8 cellular contexts compared by ENCODE assay signal in genomic region chr19:48321622-48322591, GRCh38. TPM values are rescaled to one million over a fixed set of nuclear protein-coding genes. Genes with fewer than 3 reads are reported as not detected.
DNase-seq lines count a peak whose midpoint lies in the region; ATAC-seq and TF ChIP-seq lines count a peak whose summit lies in the region.

No MANE protein-coding gene starts in this region.

- ATAC-seq in HG02610 (IDR thresholded peaks at IDR 0.05; ENCODE audit: unreplicated experiment) (peak; percentile 61), omental fat pad (ENCODE audit: low FRiP score) (peak; percentile 80)

- CTCF ChIA-PET in GM10248 (lab: Yijun Ruan, JAX): interaction anchor here (0.6 to 14.9 kb wide), 13 partner anchors 11 to 262 kb away, joined by 3 to 248 read pairs (median 4); partner anchors contain the start of genes KDELR1, PLA2G4C, SYNGR4 and TMEM143

- no peak for TF ChIP-seq CTCF in GM10248 (IDR thresholded peaks at IDR 0.05; ENCODE audit: control extremely low read depth, extremely low read depth, low read depth, missing control alignments)
- TF ChIP-seq CTCF in omental fat pad (IDR thresholded peaks at IDR 0.05): no peak

- H3K27ac ChIP-seq in temporal lobe (ENCODE audit: low read depth, low read length): peak overlapping the region; percentile 96

- peak; percentile 95 for DNase-seq in GM10248 (ENCODE audit: extremely low spot score)
- peak; percentile 97 for DNase-seq in NCI-H1048 (lab: John Stamatoyannopoulos, UW)
- DNase-seq in SK-N-DZ (ENCODE audit: low spot score): peak; percentile 86
- DNase-seq in activated naive CD4-positive, alpha-beta T cell treated with anti-CD3 and anti-CD28 coated beads, Interleukin-2, amount 50 U/mL, for 16 hours: peak; percentile 94
- DNase-seq in globus pallidus (ENCODE audit: low spot score): peak; percentile 96
- peak; percentile 93 for DNase-seq in omental fat pad (ENCODE audit: low spot score)

- POLR2A ChIA-PET in GM10248 (lab: Yijun Ruan, JAX): interaction anchor here (0.7 to 2.2 kb wide), 5 partner anchors 11 to 135 kb away, joined by 3 to 9 read pairs (median 4); partner anchors contain the start of genes SYNGR4 and TMEM143

RNA-seq across cellular contexts. Expression of gene EMP3, which starts 3.4 kb away (rescaled TPM):
- polyA plus RNA-seq in SK-N-DZ (2014; cell fraction: cytosol; rRNA removed): 0.66 and 2.1 TPM in 2 replicates
- 0.67 and 1.6 TPM in 2 replicates for polyA plus RNA-seq in SK-N-DZ (2014; cell fraction: nucleus; rRNA removed)
- total RNA-seq in omental fat pad (100 to 1,000 TPM in 1 of 4 donors, 10 to 100 TPM in 3; 48.6 to 173 (median 58.9) TPM), temporal lobe (1.7 TPM)

RNA-seq across cellular contexts. Expression of gene TMEM143, which starts 41.8 kb away (rescaled TPM):
- polyA plus RNA-seq in SK-N-DZ (2014; cell fraction: cytosol; rRNA removed): 3.7 and 6.0 TPM in 2 replicates
- 8.6 and 18.9 TPM in 2 replicates for polyA plus RNA-seq in SK-N-DZ (2014; cell fraction: nucleus; rRNA removed)
- 10 to 100 TPM in 1 of 4 donors, 1 to 10 TPM in 3; 2.0 to 11.5 (median 5.1) TPM for total RNA-seq in omental fat pad
- total RNA-seq in temporal lobe: 3.2 TPM

RNA-seq across cellular contexts. Expression of gene SYNGR4, which starts 42.3 kb away (rescaled TPM):
- not detected in 2 replicates for polyA plus RNA-seq in SK-N-DZ (2014; cell fraction: cytosol; rRNA removed)
- polyA plus RNA-seq in SK-N-DZ (2014; cell fraction: nucleus; rRNA removed): not detected in 2 replicates
- total RNA-seq in omental fat pad (not detected), temporal lobe (not detected)

RNA-seq across cellular contexts. Expression of gene ZNF114, which starts 52.0 kb away (rescaled TPM):
- 0.63 and 0.82 TPM in 2 replicates for polyA plus RNA-seq in SK-N-DZ (2014; cell fraction: cytosol; rRNA removed)
- polyA plus RNA-seq in SK-N-DZ (2014; cell fraction: nucleus; rRNA removed): 0.27 TPM in 1 of 2 replicates, not detected in the other
- under 1 TPM in 1 of 4 donors, not detected in 3; 0.47 TPM for total RNA-seq in omental fat pad
- 7.6 TPM for total RNA-seq in temporal lobe

Comparison
In these comparisons a context has a peak if more than half of its experiments do, and no peak if none do; other contexts are left out.
1. Peak in every context shown above with its lines: DNase-seq, ATAC-seq and H3K27ac ChIP-seq.
2. RNA of gene EMP3, which starts 3.4 kb away (total RNA-seq): 48.6 to 173 TPM in omental fat pad; 1.7 TPM in temporal lobe (single experiment); every median in the first group is over 10 times any median in the second.